In the genomic region with DNA sequence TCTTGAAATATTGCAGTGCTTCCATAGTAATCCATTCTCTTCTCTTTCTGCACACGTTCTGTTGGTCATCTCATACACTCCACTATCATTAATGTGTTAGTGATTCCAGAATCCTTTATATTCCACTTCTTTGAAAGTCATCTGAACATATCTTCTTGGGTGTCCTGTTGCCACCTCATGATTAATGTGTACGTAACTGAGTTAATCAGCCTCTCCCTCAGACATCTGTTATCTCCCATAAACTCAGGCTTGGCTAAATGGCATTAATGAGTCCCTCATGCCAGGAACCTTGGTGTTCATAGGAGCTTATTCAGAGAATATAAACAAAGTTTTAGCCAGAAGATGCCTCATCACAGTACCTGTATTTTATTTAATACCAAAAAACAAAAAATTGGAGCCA, we compare ENCODE assay signal across 1 cellular context.
TF ChIP-seq lines count a peak whose summit lies in the region.

No MANE protein-coding gene starts in this region.

TF ChIP-seq in K562, 482 proteins besides CTCF, POLR2A, EP300 and RAD21:
- peak; percentile 28; the same call in 1 of the 2 replicates for TF ChIP-seq PKNOX1 (IDR thresholded peaks at IDR 0.05)
- TF ChIP-seq, protein P1, sequence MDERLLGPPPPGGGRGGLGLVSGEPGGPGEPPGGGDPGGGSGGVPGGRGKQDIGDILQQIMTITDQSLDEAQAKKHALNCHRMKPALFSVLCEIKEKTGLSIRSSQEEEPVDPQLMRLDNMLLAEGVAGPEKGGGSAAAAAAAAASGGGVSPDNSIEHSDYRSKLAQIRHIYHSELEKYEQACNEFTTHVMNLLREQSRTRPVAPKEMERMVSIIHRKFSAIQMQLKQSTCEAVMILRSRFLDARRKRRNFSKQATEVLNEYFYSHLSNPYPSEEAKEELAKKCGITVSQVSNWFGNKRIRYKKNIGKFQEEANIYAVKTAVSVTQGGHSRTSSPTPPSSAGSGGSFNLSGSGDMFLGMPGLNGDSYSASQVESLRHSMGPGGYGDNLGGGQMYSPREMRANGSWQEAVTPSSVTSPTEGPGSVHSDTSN (CRISPR knock-in tag; IDR thresholded peaks at IDR 0.05; ENCODE audit: low read depth) = no peak
- TF ChIP-seq, protein P1 (tag; conservative IDR thresholded peaks at IDR 0.05; ENCODE audit: low read depth) = peak; percentile 85
- peak; percentile 62 for TF ChIP-seq MEIS2 (IDR thresholded peaks at IDR 0.05; ENCODE audit: partially characterized antibody)
- no peak for TF ChIP-seq ZNF655 (CRISPR knock-in tag; IDR thresholded peaks at IDR 0.05)
